ENCODE assay signal across 12 cellular contexts in genomic region chr5:112915831-112916230, GRCh38. TPM values are rescaled to one million over a fixed set of nuclear protein-coding genes. Genes with fewer than 3 reads are reported as not detected.
A peak's percentile ranks its signal among the peaks of the same experiment; 100 is the strongest.
DNase-seq lines count a peak whose midpoint lies in the region; ATAC-seq, FAIRE-seq and TF ChIP-seq lines count a peak whose summit lies in the region.
"Had no signal": no experiment of that assay in that cellular context is flagged by ENCODE, and none has a peak within 500 bp of the region (broad histone marks: within the 10 kb centered on the region; RNA-seq: fewer than 3 reads in every experiment).

No MANE protein-coding gene starts in this region.

- WGBS in small intestine, 3 donors = 0 to 21% (median 7%) methylated on average over 1 of the region's 1 CpG
- WGBS in tibial nerve, 2 donors = 9 to 16% methylated on average over 1 of the region's 1 CpG

- FAIRE-seq in small intestine (lab: Jason Lieb, UNC) = no peak
- FAIRE-seq: bronchial epithelial cell had no signal

- H3K4me1 ChIP-seq in cardiac muscle cell (ENCODE audit: low read depth) (peaks cover 42% of the 10 kb centered on the region), small intestine (ENCODE audit: control insufficient read depth in 2 of 2, insufficient read depth in 1 of 2, low read depth in 1 of 2, low read length in 1 of 2) (peaks cover 2 to 4% of the 10 kb centered on the region in 2 donors), tibial nerve (peaks cover 0 to 95% (median 32%) of the 10 kb centered on the region in 4 donors)

- no peak overlapping the region for H3K4me3 ChIP-seq in cardiac muscle cell
- no peak overlapping the region for H3K4me3 ChIP-seq in small intestine (ENCODE audit: low read depth in 1 of 2, low read length in 2 of 2)
- no peak overlapping the region for H3K4me3 ChIP-seq in tibial nerve

- DNase-seq in cardiac muscle cell (ENCODE audit: low read depth in 1 of 2, low spot score in 1 of 2) = no peak
- DNase-seq in Right ventricle myocardium inferior (ENCODE audit: missing footprints) = no peak
- peak; percentile 8 for DNase-seq in OCI-M1 (lab: John Stamatoyannopoulos, UW)
- peak; percentile 4 for DNase-seq in small intestine
- DNase-seq in NCI-H1694 (lab: John Stamatoyannopoulos, UW) = no peak
- no peak for DNase-seq in tibial nerve (ENCODE audit: low spot score in 2 of 2)
- DNase-seq in SKM-1 treated with dmso at 0.1 percent for 144 hours (lab: John Stamatoyannopoulos, UW; ENCODE audit: unreplicated experiment) = no peak
- DNase-seq: AML-193, HCEC 1CT, NCI-H1417 treated with DMSO at 0.1 percent for 48 hours had no signal

- TF ChIP-seq EP300 in tibial nerve (IDR thresholded peaks at IDR 0.05) = no peak

- no peak for ATAC-seq in Right ventricle myocardium inferior
- peak; percentile 53 for ATAC-seq in GM21619 (IDR thresholded peaks at IDR 0.05; ENCODE audit: unreplicated experiment)

- TF ChIP-seq POLR2A in tibial nerve (IDR thresholded peaks at IDR 0.05) = no peak

- TF ChIP-seq CTCF in cardiac muscle cell (IDR thresholded peaks at IDR 0.05; ENCODE audit: low read depth, low read length) (no peak), tibial nerve (IDR thresholded peaks at IDR 0.05) (no peak)

- no peaks in the 10 kb centered on the region for H3K9me3 ChIP-seq in cardiac muscle cell (ENCODE audit: low read depth)
- no peaks in the 10 kb centered on the region for H3K9me3 ChIP-seq in small intestine (ENCODE audit: control insufficient read depth, low read depth)
- H3K9me3 ChIP-seq in tibial nerve = no peaks in the 10 kb centered on the region

- no peaks in the 10 kb centered on the region for H3K36me3 ChIP-seq in cardiac muscle cell
- H3K36me3 ChIP-seq in small intestine (ENCODE audit: control insufficient read depth in 2 of 2, insufficient read depth in 2 of 2, low read length in 2 of 2) = peaks cover 0 to 1% of the 10 kb centered on the region in 2 donors
- H3K36me3 ChIP-seq in tibial nerve = peaks cover 0 to 41% (median 0%) of the 10 kb centered on the region in 3 donors

- H3K27ac ChIP-seq in cardiac muscle cell (peak overlapping the region; percentile 79), small intestine (ENCODE audit: low read depth in 1 of 2, low read length in 1 of 2) (no peak overlapping the region), tibial nerve (no peak overlapping the region)

- intact Hi-C loops in Right ventricle myocardium inferior (cut with DNase I) = no loop called here

- H3K27me3 ChIP-seq in cardiac muscle cell (no peaks in the 10 kb centered on the region), small intestine (ENCODE audit: control insufficient read depth in 2 of 2, insufficient read depth in 2 of 2, low read length in 2 of 2) (no peaks in the 10 kb centered on the region), tibial nerve (no peaks in the 10 kb centered on the region)

RNA-seq across cellular contexts. Expression of gene REEP5, which starts 6.2 kb away (rescaled TPM):
- total RNA-seq in cardiac muscle cell (27.0 and 30.4 TPM in 2 replicates), Right ventricle myocardium inferior (125 TPM), tibial nerve (100 to 1,000 TPM in 1 of 4 donors, 10 to 100 TPM in 3; 81.9 to 101 (median 94.6) TPM)
- polyA plus RNA-seq in cardiac muscle cell (138 TPM in 2 replicates), small intestine (10 to 100 TPM; 27.3 to 47.7 (median 27.3) TPM)

RNA-seq across cellular contexts. Expression of gene SRP19, which starts 54.7 kb away (rescaled TPM):
- total RNA-seq in cardiac muscle cell (69.1 and 98.2 TPM in 2 replicates), Right ventricle myocardium inferior (24.8 TPM), tibial nerve (10 to 100 TPM; 22.7 to 49.0 (median 37.1) TPM)
- polyA plus RNA-seq in cardiac muscle cell (105 and 130 TPM in 2 replicates), small intestine (10 to 100 TPM; 74.8 to 93.7 (median 77.8) TPM)

Comparison
In these comparisons a context has a peak if more than half of its experiments do, and no peak if none do; other contexts are left out.
1. DNase-seq: peak in OCI-M1 (single experiment) and small intestine (single experiment); none in cardiac muscle cell (0 of 2), Right ventricle myocardium inferior (single experiment), NCI-H1694 (single experiment), tibial nerve (0 of 2) and SKM-1 treated with dmso at 0.1 percent for 144 hours (single experiment).